Comparison of ENCODE assay signal across 8 cellular contexts in genomic region chr2:9423100-9423921, GRCh38. TPM values are rescaled to one million over a fixed set of nuclear protein-coding genes. Genes with fewer than 3 reads are reported as not detected.
DNase-seq lines count a peak whose midpoint lies in the region; ATAC-seq and TF ChIP-seq lines count a peak whose summit lies in the region.

Gene CPSF3 (plus strand): TSS chr2:9423654. CDS start chr2:9423774, 120 bp downstream.
A gene with protein sequence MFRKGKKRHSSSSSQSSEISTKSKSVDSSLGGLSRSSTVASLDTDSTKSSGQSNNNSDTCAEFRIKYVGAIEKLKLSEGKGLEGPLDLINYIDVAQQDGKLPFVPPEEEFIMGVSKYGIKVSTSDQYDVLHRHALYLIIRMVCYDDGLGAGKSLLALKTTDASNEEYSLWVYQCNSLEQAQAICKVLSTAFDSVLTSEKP (minus strand): TSS chr2:9423528. CDS start chr2:9418697, 4,831 bp downstream.

- no peak for TF ChIP-seq CTCF in DOHH2 (IDR thresholded peaks at IDR 0.05; ENCODE audit: low read depth, low read length, poor library complexity, severe bottlenecking)
- TF ChIP-seq CTCF in GM23338 (conservative IDR thresholded peaks at IDR 0.05; ENCODE audit: low read depth in 2 of 2), result no peak

- H3K4me1 Mint-ChIP-seq in GM23338, result peaks cover 9% of the 10 kb centered on the region
- peaks cover 20 to 41% (median 28%) of the 10 kb centered on the region in 7 donors for H3K4me1 Mint-ChIP-seq in naive thymus-derived CD4-positive, alpha-beta T cell
- peaks cover 18 to 28% of the 10 kb centered on the region in 2 donors for H3K4me1 Mint-ChIP-seq in stimulated activated naive B cell treated with anti-CD40 and anti-IgM and Interleukin-4, amounts not matched to agents 10 μg/mL and 1 μg/mL and 100 μg/mL, for 72 hours

- H3K27me3 ChIP-seq in DOHH2 (ENCODE audit: control insufficient read depth, low read length), result no peaks in the 10 kb centered on the region
- no peaks in the 10 kb centered on the region for H3K27me3 ChIP-seq in GM23338 (ENCODE audit: insufficient read depth)
- H3K27me3 ChIP-seq in naive thymus-derived CD4-positive, alpha-beta T cell (ENCODE audit: control insufficient read depth in 2 of 2, insufficient read depth in 2 of 2, low read length in 2 of 2), result no peaks in the 10 kb centered on the region

- peak within 1 kb of the TSS; percentile 87; the same call in 2 of the 3 replicates for H3K4me3 Mint-ChIP-seq in GM23338
- H3K4me3 Mint-ChIP-seq in naive thymus-derived CD4-positive, alpha-beta T cell, result peak within 1 kb of the TSS in 5 of 10 donors; percentile 87 to 95 (median 92)
- no peak within 1 kb of the TSS for H3K4me3 Mint-ChIP-seq in stimulated activated naive B cell treated with anti-CD40 and anti-IgM and Interleukin-4, amounts not matched to agents 10 μg/mL and 1 μg/mL and 100 μg/mL, for 72 hours

- peak within 1 kb of the TSS; percentile 85 for H3K4me3 ChIP-seq in DOHH2 (ENCODE audit: low read length)
- H3K4me3 ChIP-seq in GM23338, result peak within 1 kb of the TSS; percentile 93
- H3K4me3 ChIP-seq in naive thymus-derived CD4-positive, alpha-beta T cell (ENCODE audit: low read length), result peak within 1 kb of the TSS; percentile 90

- H3K9me3 ChIP-seq in DOHH2 (ENCODE audit: control insufficient read depth, insufficient read depth, low read length), result no peaks in the 10 kb centered on the region
- H3K9me3 ChIP-seq in naive thymus-derived CD4-positive, alpha-beta T cell (ENCODE audit: control insufficient read depth in 2 of 3, low read length in 3 of 3), result no peaks in the 10 kb centered on the region

- peaks cover 36% of the 10 kb centered on the region for H3K36me3 ChIP-seq in DOHH2 (ENCODE audit: control insufficient read depth, low read length)
- H3K36me3 ChIP-seq in GM23338 (ENCODE audit: insufficient read depth), result no peaks in the 10 kb centered on the region; the same call in 1 of the 2 replicates
- peaks cover 0 to 8% (median 0%) of the 10 kb centered on the region in 3 experiments for H3K36me3 ChIP-seq in naive thymus-derived CD4-positive, alpha-beta T cell (ENCODE audit: control insufficient read depth in 2 of 3, insufficient read depth in 3 of 3, low read length in 3 of 3)

- intact Hi-C loops in naive thymus-derived CD4-positive, alpha-beta T cell (cut with micrococcal nuclease), result loop anchor here (1.0 to 10.0 kb wide), 15 partner anchors 51 to 1731 kb away; partner anchors contain the start of genes ADAM17 (in 2 of the 2), HPCAL1 (in 2 of the 2), IAH1 (in 2 of the 2) and KIDINS220 (in 2 of the 2)

- ATAC-seq in GM23338, result peak; percentile 90
- peak; percentile 92 for ATAC-seq in naive thymus-derived CD4-positive, alpha-beta T cell
- peak; percentile 89 to 92 for ATAC-seq in stimulated activated naive B cell treated with anti-CD40 and anti-IgM and Interleukin-4, amounts not matched to agents 10 μg/mL and 1 μg/mL and 100 μg/mL, for 72 hours (replicated peaks)

- peak within 1 kb of the TSS; percentile 94 for H3K27ac Mint-ChIP-seq in GM23338
- H3K27ac Mint-ChIP-seq in naive thymus-derived CD4-positive, alpha-beta T cell, result peak within 1 kb of the TSS in 8 of 9 donors; percentile 82 to 97 (median 92)
- H3K27ac Mint-ChIP-seq in stimulated activated naive B cell treated with anti-CD40 and anti-IgM and Interleukin-4, amounts not matched to agents 10 μg/mL and 1 μg/mL and 100 μg/mL, for 72 hours, result peak within 1 kb of the TSS; percentile 99

- H3K4me2 ChIP-seq in DOHH2 (ENCODE audit: low read length), result peak within 1 kb of the TSS; percentile 83
- peak within 1 kb of the TSS; percentile 98 for H3K4me2 ChIP-seq in GM23338

- DNase-seq in GM23338 (ENCODE audit: low spot score) (peak; percentile 99), LHCN-M2 (ENCODE audit: low read depth) (peak; percentile 97), RPMI8226 (peak; percentile 99), fibroblast of gingiva (ENCODE audit: low read depth) (peak; percentile 96)
- DNase-seq in activated T-helper 1 cell treated with anti-CD3 and anti-CD28 coated beads, Interleukin-2, amount 50 U/mL, for 16 hours (ENCODE audit: low read depth in 1 of 2, low spot score in 1 of 2), result peak; percentile 91 to 96
- peak; percentile 88 to 98 (median 94) for DNase-seq in naive thymus-derived CD4-positive, alpha-beta T cell
- DNase-seq in stimulated activated naive B cell treated with anti-CD40 and anti-IgM and Interleukin-4, amounts not matched to agents 10 μg/mL and 1 μg/mL and 100 μg/mL, for 72 hours, result peak; percentile 97

- H3F3A ChIP-seq in DOHH2 (ENCODE audit: control insufficient read depth, insufficient read depth) (no peaks in the 10 kb centered on the region), GM23338 (replicated peaks; ENCODE audit: low read depth) (0 out of 2 replicates have a peak, but pooled peaks cover 3% of the 10 kb centered on the region)

- H3K36me3 Mint-ChIP-seq in GM23338 (ENCODE audit: low read depth), result 0 out of 3 replicates have a peak, but pooled peaks cover under 1% of the 10 kb centered on the region
- H3K36me3 Mint-ChIP-seq in naive thymus-derived CD4-positive, alpha-beta T cell, result peaks cover 0 to 7% (median 2%) of the 10 kb centered on the region in 5 donors
- peaks cover 17 to 28% of the 10 kb centered on the region in 2 donors for H3K36me3 Mint-ChIP-seq in stimulated activated naive B cell treated with anti-CD40 and anti-IgM and Interleukin-4, amounts not matched to agents 10 μg/mL and 1 μg/mL and 100 μg/mL, for 72 hours

- H3K27me3 Mint-ChIP-seq in GM23338 (ENCODE audit: insufficient read depth, low read depth, poor library complexity), result peaks cover 15% of the 10 kb centered on the region
- H3K27me3 Mint-ChIP-seq in naive thymus-derived CD4-positive, alpha-beta T cell, result no peaks in the 10 kb centered on the region
- no peaks in the 10 kb centered on the region for H3K27me3 Mint-ChIP-seq in stimulated activated naive B cell treated with anti-CD40 and anti-IgM and Interleukin-4, amounts not matched to agents 10 μg/mL and 1 μg/mL and 100 μg/mL, for 72 hours

- peak within 1 kb of the TSS; percentile 96 for H2AFZ ChIP-seq in GM23338

- H3K4me1 ChIP-seq in DOHH2 (ENCODE audit: control insufficient read depth, low read length) (peaks cover 35% of the 10 kb centered on the region), GM23338 (ENCODE audit: insufficient read depth) (peaks cover 7% of the 10 kb centered on the region)
- peaks cover 22 to 24% of the 10 kb centered on the region in 2 donors for H3K4me1 ChIP-seq in naive thymus-derived CD4-positive, alpha-beta T cell (ENCODE audit: control insufficient read depth in 2 of 2, insufficient read depth in 2 of 2, low read length in 2 of 2)

- H3K9me3 Mint-ChIP-seq in GM23338, result no peaks in the 10 kb centered on the region
- no peaks in the 10 kb centered on the region for H3K9me3 Mint-ChIP-seq in naive thymus-derived CD4-positive, alpha-beta T cell
- no peaks in the 10 kb centered on the region for H3K9me3 Mint-ChIP-seq in stimulated activated naive B cell treated with anti-CD40 and anti-IgM and Interleukin-4, amounts not matched to agents 10 μg/mL and 1 μg/mL and 100 μg/mL, for 72 hours

- CTCF ChIA-PET in naive thymus-derived CD4-positive, alpha-beta T cell (lab: Charles Lee), result no interaction called here

- H3K79me2 ChIP-seq in DOHH2 (ENCODE audit: control insufficient read depth, low read length) (peaks cover 87% of the 10 kb centered on the region), GM23338 (replicated peaks; ENCODE audit: insufficient read depth) (peaks cover 70% of the 10 kb centered on the region)

- H4K20me1 ChIP-seq in DOHH2 (ENCODE audit: control insufficient read depth, insufficient read depth, low read depth, low read length), result peaks cover 7% of the 10 kb centered on the region; the same call in 1 of the 2 replicates
- H4K20me1 ChIP-seq in GM23338 (replicated peaks; ENCODE audit: insufficient read depth), result peaks cover 23% of the 10 kb centered on the region

- H3K27ac ChIP-seq in DOHH2 (ENCODE audit: low read depth, low read length), result peak within 1 kb of the TSS; percentile 67
- H3K27ac ChIP-seq in GM23338 (ENCODE audit: low read depth), result peak within 1 kb of the TSS; percentile 95
- H3K27ac ChIP-seq in naive thymus-derived CD4-positive, alpha-beta T cell (ENCODE audit: low read depth, low read length), result peak within 1 kb of the TSS; percentile 84

- POLR2A ChIA-PET in naive thymus-derived CD4-positive, alpha-beta T cell (lab: Charles Lee), result interaction anchor here (0.5 to 2.1 kb wide), 6 partner anchors 48 to 741 kb away, joined by 3 to 11 read pairs (median 6); partner anchors contain the start of genes ADAM17 and ID2

- no peaks in the 10 kb centered on the region for H3K9me2 ChIP-seq in DOHH2 (replicated peaks; ENCODE audit: control insufficient read depth, low read length)
- no peaks in the 10 kb centered on the region for H3K9me2 ChIP-seq in GM23338 (ENCODE audit: insufficient read depth)

TF ChIP-seq in GM23338, 12 proteins besides CTCF, POLR2A, EP300 and RAD21 (continues in another document):
- no peak for TF ChIP-seq ZNF331 (CRISPR knock-in tag; IDR thresholded peaks at IDR 0.05; ENCODE audit: low read depth)
- TF ChIP-seq NANOG (IDR thresholded peaks at IDR 0.05; ENCODE audit: borderline replicate concordance), result no peak
- TF ChIP-seq, protein P1, sequence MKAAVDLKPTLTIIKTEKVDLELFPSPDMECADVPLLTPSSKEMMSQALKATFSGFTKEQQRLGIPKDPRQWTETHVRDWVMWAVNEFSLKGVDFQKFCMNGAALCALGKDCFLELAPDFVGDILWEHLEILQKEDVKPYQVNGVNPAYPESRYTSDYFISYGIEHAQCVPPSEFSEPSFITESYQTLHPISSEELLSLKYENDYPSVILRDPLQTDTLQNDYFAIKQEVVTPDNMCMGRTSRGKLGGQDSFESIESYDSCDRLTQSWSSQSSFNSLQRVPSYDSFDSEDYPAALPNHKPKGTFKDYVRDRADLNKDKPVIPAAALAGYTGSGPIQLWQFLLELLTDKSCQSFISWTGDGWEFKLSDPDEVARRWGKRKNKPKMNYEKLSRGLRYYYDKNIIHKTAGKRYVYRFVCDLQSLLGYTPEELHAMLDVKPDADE (IDR thresholded peaks at IDR 0.05), result 0 out of 2 replicates have a peak, but pooled peaks have one; percentile 14
- TF ChIP-seq JUNB (IDR thresholded peaks at IDR 0.05; ENCODE audit: unreplicated experiment), result no peak

RNA-seq across cellular contexts. Expression of gene CPSF3, which starts in this region (rescaled TPM):
- 105 and 123 TPM in 2 replicates for total RNA-seq in GM23338 (2014; rRNA removed; shearing (Covaris generic))
- polyA plus RNA-seq in GM23338 (2016; fragmentation: Nextera tagmentation; extraction: Ambion mirVana), result 74.9 and 77.1 TPM in 2 replicates
- 56.0 and 61.0 TPM in 2 replicates for total RNA-seq in LHCN-M2 (2014; rRNA removed)
- 31.9 TPM for polyA plus RNA-seq in LHCN-M2 (2012)
- total RNA-seq in naive thymus-derived CD4-positive, alpha-beta T cell, result 10 to 100 TPM; 18.0 to 47.8 (median 21.7) TPM
- polyA plus RNA-seq in naive thymus-derived CD4-positive, alpha-beta T cell, result 10 to 100 TPM; 22.2 to 27.7 TPM

RNA-seq across cellular contexts. Expression of the second gene that starts in this region (rescaled TPM):
- 19.2 and 29.1 TPM in 2 replicates for total RNA-seq in GM23338 (2014; rRNA removed; shearing (Covaris generic))
- 47.9 and 63.5 TPM in 2 replicates for polyA plus RNA-seq in GM23338 (2016; fragmentation: Nextera tagmentation; extraction: Ambion mirVana)
- 50.1 and 57.3 TPM in 2 replicates for total RNA-seq in LHCN-M2 (2014; rRNA removed)
- 194 TPM for polyA plus RNA-seq in LHCN-M2 (2012)
- total RNA-seq in naive thymus-derived CD4-positive, alpha-beta T cell, result 100 to 1,000 TPM in 1 of 5 experiments, 10 to 100 TPM in 4; 45.1 to 107 (median 54.3) TPM
- 100 to 1,000 TPM; 109 to 123 TPM for polyA plus RNA-seq in naive thymus-derived CD4-positive, alpha-beta T cell

Comparison
In these comparisons a context has a peak if more than half of its experiments do, and no peak if none do; other contexts are left out.
1. Peak in every context shown above with its lines: DNase-seq, ATAC-seq, H3K4me3 ChIP-seq and H3K27ac ChIP-seq.